In the genomic region with DNA sequence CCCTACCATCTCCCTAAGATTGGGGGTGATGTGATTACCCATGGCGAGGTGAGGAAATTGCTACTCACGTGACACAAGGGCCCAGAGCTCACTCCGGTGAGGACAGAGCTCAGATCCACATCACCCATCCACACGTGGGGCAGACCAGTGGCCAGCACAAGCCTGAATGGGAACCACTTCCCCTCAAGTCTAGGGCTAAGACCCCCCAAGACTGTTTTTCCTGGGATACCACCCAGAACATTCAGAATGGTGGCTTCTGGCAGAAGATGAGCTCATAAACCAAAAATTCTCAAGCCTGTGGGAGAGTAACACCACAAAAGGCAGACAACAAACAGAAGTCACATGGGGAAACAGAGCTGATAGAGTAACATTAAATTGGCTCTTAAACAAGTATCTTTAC, we compare ENCODE assay signal across 33 cellular contexts.
"Had no signal": no experiment of that assay in that cellular context is flagged by ENCODE, and none has a peak within 500 bp of the region (broad histone marks: within the 10 kb centered on the region; RNA-seq: fewer than 3 reads in every experiment).

No MANE protein-coding gene starts in this region.

- ATAC-seq: activated CD8-positive, alpha-beta T cell treated with anti-CD3 and anti-CD28 coated beads for 36 hours; activated naive CD4-positive, alpha-beta T cell treated with anti-CD3 and anti-CD28 coated beads, Interleukin-2, amount 50 U/mL, for 72 hours; activated T-cell treated with anti-CD3 and anti-CD28 coated beads, Interleukin-2, amount 50 U/mL, for 4 hours; activated T-cell treated with anti-CD3 and anti-CD28 coated beads, Interleukin-2, amount 50 U/mL, for 72 hours; activated T-helper 17 cell treated with anti-CD3 and anti-CD28 coated beads, Interleukin-2, amount 50 U/mL, for 72 hours had no signal

- H3K27ac ChIP-seq: adrenal gland, ascending aorta, cardiac muscle cell, VCaP had no signal

- FAIRE-seq: TTC549 had no signal

- H3K27me3 ChIP-seq: adrenal gland, ascending aorta, cardiac muscle cell had no signal

- H3K4me3 ChIP-seq: adrenal gland, ascending aorta, cardiac muscle cell had no signal

- H3K9me3 ChIP-seq: adrenal gland, ascending aorta had no signal

- DNase-seq: activated B cell treated with CpG ODN at 0.5 μM for 24 hours; activated CD4-positive, alpha-beta memory T cell treated with anti-CD3 and anti-CD28 coated beads for 36 hours; activated CD4-positive, alpha-beta T cell treated with anti-CD3 and anti-CD28 coated beads for 4 hours; activated CD4-positive, alpha-beta T cell treated with anti-CD3 and anti-CD28 coated beads, Interleukin-2, amount 10 ng/mL, durations not matched to agents 24 days and 14 days; activated CD4-positive, alpha-beta T cell treated with anti-CD3 and anti-CD28 coated beads, Interleukin-2, amount 50 U/mL, for 1 hour; activated CD4-positive, alpha-beta T cell treated with anti-CD3 and anti-CD28 coated beads, Interleukin-2, amount 50 U/mL, for 4 hours; activated CD4-positive, CD25-positive, alpha-beta regulatory T cell treated with anti-CD3 and anti-CD28 coated beads, Interleukin-2, amount 50 U/mL, for 72 hours; activated CD8-positive, alpha-beta memory T cell treated with anti-CD3 and anti-CD28 coated beads, Interleukin-2, amount 50 U/mL, for 4 hours; activated CD8-positive, alpha-beta T cell treated with anti-CD3 and anti-CD28 coated beads for 36 hours; activated effector memory CD4-positive, alpha-beta T cell treated with anti-CD3 and anti-CD28 coated beads, Interleukin-2, amount 50 U/mL, for 16 hours; activated gamma-delta T cell treated with Interleukin-2 at 50 U/mL for 16 hours; activated naive CD4-positive, alpha-beta T cell; activated naive CD4-positive, alpha-beta T cell treated with anti-CD3 and anti-CD28 coated beads for 36 hours; activated naive CD4-positive, alpha-beta T cell treated with anti-CD3 and anti-CD28 coated beads, Interleukin-2, amount 50 U/mL, for 16 hours; activated naive CD8-positive, alpha-beta T cell treated with anti-CD3 and anti-CD28 coated beads for 36 hours; activated T-cell treated with anti-CD3 and anti-CD28 coated beads for 4 hours; activated T-cell treated with anti-CD3 and anti-CD28 coated beads, Interleukin-2, amount 50 U/mL, for 1 hour; activated T-cell treated with anti-CD3 and anti-CD28 coated beads, Interleukin-2, amount 50 U/mL, for 4 hours; activated T-cell treated with anti-CD3 and anti-CD28 coated beads, Interleukin-2, amount 50 U/mL, for 72 hours; adrenal gland; amygdala; anterior cingulate cortex; caudate nucleus; cerebellar nuclear complex; T-helper 1 cell; T-helper 2 cell; T-helper 9 cell had no signal

- H3K4me1 ChIP-seq: adrenal gland, ascending aorta had no signal

- H3K36me3 ChIP-seq: adrenal gland, ascending aorta, cardiac muscle cell had no signal
